In the genomic region with DNA sequence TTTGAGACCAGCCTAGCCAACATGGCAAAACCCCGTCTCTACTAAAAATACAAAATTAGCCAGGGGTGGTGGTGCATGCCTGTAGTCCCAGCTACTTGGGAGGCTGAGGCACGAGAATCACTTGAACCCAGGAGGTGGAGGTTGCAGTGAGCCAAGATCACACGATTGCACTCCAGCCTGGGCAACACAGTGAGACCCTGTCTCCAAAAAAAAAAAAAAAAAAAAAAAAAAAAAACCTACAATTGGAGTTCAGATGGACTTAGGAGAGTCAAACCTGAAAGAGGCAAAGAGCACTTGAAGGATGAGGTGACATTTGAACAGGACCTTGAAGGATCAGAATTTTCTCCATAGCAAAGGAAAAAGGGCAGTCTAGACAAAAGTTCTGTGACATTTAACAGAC, we compare ENCODE assay signal across 1 cellular context.
A peak's percentile ranks its signal among the peaks of the same experiment; 100 is the strongest.
TF ChIP-seq lines count a peak whose summit lies in the region.

No MANE protein-coding gene starts in this region.

TF ChIP-seq in HEK293, 187 proteins besides CTCF, POLR2A, EP300 and RAD21:
- peak; percentile 77; the same call in 1 of the 2 replicates for TF ChIP-seq ZNF121 (tag by site-specific recombination; IDR thresholded peaks at IDR 0.05)
- TF ChIP-seq, protein P1, sequence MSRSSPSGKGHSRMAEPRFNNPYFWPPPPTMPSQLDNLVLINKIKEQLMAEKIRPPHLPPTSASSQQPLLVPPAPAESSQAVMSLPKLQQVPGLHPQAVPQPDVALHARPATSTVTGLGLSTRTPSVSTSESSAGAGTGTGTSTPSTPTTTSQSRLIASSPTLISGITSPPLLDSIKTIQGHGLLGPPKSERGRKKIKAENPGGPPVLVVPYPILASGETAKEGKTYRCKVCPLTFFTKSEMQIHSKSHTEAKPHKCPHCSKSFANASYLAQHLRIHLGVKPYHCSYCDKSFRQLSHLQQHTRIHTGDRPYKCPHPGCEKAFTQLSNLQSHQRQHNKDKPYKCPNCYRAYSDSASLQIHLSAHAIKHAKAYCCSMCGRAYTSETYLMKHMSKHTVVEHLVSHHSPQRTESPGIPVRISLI (tag by site-specific recombination; IDR thresholded peaks at IDR 0.05): peak; percentile 76; the same call in 1 of the 2 replicates
TF ChIP-seq in HEK293: peak in this region for 2; not testable (repeated sequence) for 185.
